Comparison of ENCODE assay signal across 10 cellular contexts in genomic region chr19:12954150-12954962, GRCh38. TPM values are rescaled to one million over a fixed set of nuclear protein-coding genes. Genes with fewer than 3 reads are reported as not detected.
DNase-seq lines count a peak whose midpoint lies in the region; ATAC-seq, FAIRE-seq and TF ChIP-seq lines count a peak whose summit lies in the region.
"Had no signal": no experiment of that assay in that cellular context is flagged by ENCODE, and none has a peak within 500 bp of the region (broad histone marks: within the 10 kb centered on the region; RNA-seq: fewer than 3 reads in every experiment).

No MANE protein-coding gene starts in this region.

- peaks cover 11 to 41% of the 10 kb centered on the region in 2 donors for H3K36me3 Mint-ChIP-seq in activated naive CD4-positive, alpha-beta T cell treated with anti-CD3 and anti-CD28 coated beads, Interleukin-2, amount 50 U/mL, for 72 hours

- no peak for TF ChIP-seq EP300 in A549 (IDR thresholded peaks at IDR 0.05)

- no peak overlapping the region for H3K4me3 ChIP-seq in A549
- H3K4me3 ChIP-seq in muscle layer of duodenum (ENCODE audit: low read depth in 1 of 2, low read length in 2 of 2) = no peak overlapping the region

- peaks cover 17 to 47% of the 10 kb centered on the region in 2 donors for H3K36me3 ChIP-seq in muscle layer of duodenum (ENCODE audit: control insufficient read depth in 1 of 2, insufficient read depth in 2 of 2, low read length in 2 of 2)

- no peak for FAIRE-seq in A549 (lab: Jason Lieb, UNC)
- peak; percentile 71 for FAIRE-seq in GM12891 (lab: Jason Lieb, UNC)

- H3K9me3 ChIP-seq in A549 (no peaks in the 10 kb centered on the region), muscle layer of duodenum (ENCODE audit: control insufficient read depth in 1 of 2, low read length in 2 of 2) (no peaks in the 10 kb centered on the region)

- ATAC-seq in A549 = no peak
- ATAC-seq in activated naive CD4-positive, alpha-beta T cell treated with anti-CD3 and anti-CD28 coated beads, Interleukin-2, amount 50 U/mL, for 72 hours = peak in 1 of 2 donors; percentile 30
- ATAC-seq in GM18517 (IDR thresholded peaks at IDR 0.05; ENCODE audit: unreplicated experiment) = no peak
- no peak for ATAC-seq in activated CD4-positive, CD25-positive, alpha-beta regulatory T cell treated with anti-CD3 and anti-CD28 coated beads, Interleukin-2, amount 50 U/mL, for 24 hours
- no peak for ATAC-seq in HG03432 (IDR thresholded peaks at IDR 0.05; ENCODE audit: unreplicated experiment)

- CTCF ChIA-PET in A549 (lab: Yijun Ruan, JAX) = interaction anchor here (1.2 to 5.7 kb wide), 3 partner anchors 11 to 69 kb away, joined by 3 to 43 read pairs (median 6); no protein-coding TSS in a partner anchor

- H3K27ac Mint-ChIP-seq in activated naive CD4-positive, alpha-beta T cell treated with anti-CD3 and anti-CD28 coated beads, Interleukin-2, amount 50 U/mL, for 72 hours = peak overlapping the region; percentile 82 to 92

- TF ChIP-seq POLR2A in A549 (IDR thresholded peaks at IDR 0.05; ENCODE audit: low read length) (no peak), GM12891 (IDR thresholded peaks at IDR 0.05; ENCODE audit: low read depth, low read length) (peak; percentile 44)

- 91% methylated on average over 8 of the region's 11 CpGs for WGBS in A549 (ENCODE audit: missing lambda C conversion rate)

- H3K4me1 ChIP-seq in A549 (peaks cover 21% of the 10 kb centered on the region; the same call in 2 of the 3 replicates), muscle layer of duodenum (ENCODE audit: control insufficient read depth in 1 of 2, insufficient read depth in 2 of 2, low read length in 2 of 2) (peaks cover 0 to 30% of the 10 kb centered on the region in 2 donors)

- no peaks in the 10 kb centered on the region for H3K9me3 Mint-ChIP-seq in activated naive CD4-positive, alpha-beta T cell treated with anti-CD3 and anti-CD28 coated beads, Interleukin-2, amount 50 U/mL, for 72 hours

- H3K27me3 ChIP-seq in muscle layer of duodenum (ENCODE audit: low read depth, low read length) = no peaks in the 10 kb centered on the region

- TF ChIP-seq CTCF in A549 (IDR thresholded peaks at IDR 0.05) = no peak

- H3K4me2 ChIP-seq in A549 = peak overlapping the region; percentile 82

- 0 out of 6 replicates have a peak overlapping the region, but pooled peaks of 1 of the 2 experiments have one; percentile 12 for H3K27ac ChIP-seq in A549
- H3K27ac ChIP-seq in muscle layer of duodenum (ENCODE audit: low read length) = peak overlapping the region; percentile 60

- no peak for TF ChIP-seq RAD21 in A549 (conservative IDR thresholded peaks at IDR 0.05 in 1 of 2, IDR thresholded peaks at IDR 0.05 in 1 of 2)

- no peak for DNase-seq in A549 (ENCODE audit: low read depth in 1 of 2, low spot score in 1 of 2)
- no peak for DNase-seq in GM12891 (ENCODE audit: insufficient read length, low spot score)
- DNase-seq in activated naive CD4-positive, alpha-beta T cell treated with anti-CD3 and anti-CD28 coated beads, Interleukin-2, amount 50 U/mL, for 72 hours (ENCODE audit: low spot score in 2 of 2) = no peak
- no peak for DNase-seq in Ammon's horn (ENCODE audit: low spot score)
- DNase-seq: KG1, kidney glomerular epithelial cell had no signal

- POLR2A ChIA-PET in A549 (lab: Yijun Ruan, JAX) = interaction anchor here (0.8 kb wide), 1 partner anchor 21 kb away, joined by 3 read pairs; the partner anchor contains the start of gene FARSA

TF ChIP-seq in A549, 52 proteins besides CTCF, POLR2A, EP300 and RAD21:
- TF ChIP-seq HEYL (CRISPR knock-in tag; IDR thresholded peaks at IDR 0.05) = no peak
- no peak for TF ChIP-seq FOXS1 (CRISPR knock-in tag; IDR thresholded peaks at IDR 0.05)
- no peak for TF ChIP-seq E2F6 (IDR thresholded peaks at IDR 0.05; ENCODE audit: borderline replicate concordance, low read depth)

TF ChIP-seq in GM12891, 5 proteins besides CTCF, POLR2A, EP300 and RAD21:
- TF ChIP-seq POLR2AphosphoS5 (IDR thresholded peaks at IDR 0.05; ENCODE audit: low read depth, low read length) (no peak; the same call in none of the 2 replicates), TAF1 (IDR thresholded peaks at IDR 0.05; ENCODE audit: low read depth, low read length) (no peak), SPI1 (IDR thresholded peaks at IDR 0.05; ENCODE audit: low read depth, low read length) (no peak), PAX5 (IDR thresholded peaks at IDR 0.05; ENCODE audit: insufficient read depth, low read length, severe bottlenecking) (no peak), POU2F2 (IDR thresholded peaks at IDR 0.05; ENCODE audit: low read depth, low read length) (no peak; the same call in 1 of the 2 replicates)

RNA-seq across cellular contexts. Expression of gene GADD45GIP1, which starts 2.7 kb away (rescaled TPM):
- 18.3 and 26.4 TPM in 2 replicates for polyA plus RNA-seq in A549 (2011; rRNA removed)
- 74.9 and 82.7 TPM in 2 replicates for polyA plus RNA-seq in A549 (2012; cell fraction: cytosol; rRNA removed)
- 37.7 and 45.3 TPM in 2 replicates for polyA plus RNA-seq in A549 (2012; cell fraction: nucleus; rRNA removed)
- polyA plus RNA-seq in A549 (2017; fragmentation: RNase III; extraction: RNeasy Plus Mini Kit Qiagen cat#74134 plus additional on column Dnase treatment) = 30.7 to 31.9 TPM (median 31.1 TPM) in 3 replicates
- 3.5 and 3.8 TPM in 2 replicates for polyA minus RNA-seq in A549 (2011; rRNA and poly(A)+ RNA removed)
- 38.0 TPM for polyA plus RNA-seq in GM12891 (2012; ENCODE audit: low read depth, missing spikeins)
- total RNA-seq in activated naive CD4-positive, alpha-beta T cell treated with anti-CD3 and anti-CD28 coated beads, Interleukin-2, amount 50 U/mL, for 72 hours = 10 to 100 TPM in 1 of 2 donors, 1 to 10 TPM in 1; 7.7 to 26.7 TPM

RNA-seq across cellular contexts. Expression of gene RAD23A, which starts 8.7 kb away (rescaled TPM):
- polyA plus RNA-seq in A549 (2011; rRNA removed) (46.4 and 56.2 TPM in 2 replicates), A549 (2017; fragmentation: RNase III; extraction: RNeasy Plus Mini Kit Qiagen cat#74134 plus additional on column Dnase treatment) (68.6 to 71.6 TPM (median 71.1 TPM) in 3 replicates)
- 105 and 107 TPM in 2 replicates for polyA plus RNA-seq in A549 (2012; cell fraction: cytosol; rRNA removed)
- polyA plus RNA-seq in A549 (2012; cell fraction: nucleus; rRNA removed) = 125 and 132 TPM in 2 replicates
- polyA minus RNA-seq in A549 (2011; rRNA and poly(A)+ RNA removed) = 39.3 and 68.6 TPM in 2 replicates
- polyA plus RNA-seq in GM12891 (2012; ENCODE audit: low read depth, missing spikeins) = 108 TPM
- total RNA-seq in activated naive CD4-positive, alpha-beta T cell treated with anti-CD3 and anti-CD28 coated beads, Interleukin-2, amount 50 U/mL, for 72 hours = 100 to 1,000 TPM; 146 to 207 TPM

RNA-seq across cellular contexts. Expression of gene DAND5, which starts 15.0 kb away (rescaled TPM):
- polyA plus RNA-seq in A549 (2011; rRNA removed) = 0.12 and 0.16 TPM in 2 replicates
- 0.16 and 0.19 TPM in 2 replicates for polyA plus RNA-seq in A549 (2012; cell fraction: cytosol; rRNA removed)
- polyA plus RNA-seq in A549 (2012; cell fraction: nucleus; rRNA removed) = 0.35 and 0.54 TPM in 2 replicates
- polyA plus RNA-seq in A549 (2017; fragmentation: RNase III; extraction: RNeasy Plus Mini Kit Qiagen cat#74134 plus additional on column Dnase treatment) = 0.12 to 0.21 TPM (median 0.14 TPM) in 3 replicates
- 0.08 TPM in 1 of 2 replicates, not detected in the other for polyA minus RNA-seq in A549 (2011; rRNA and poly(A)+ RNA removed)
- not detected for polyA plus RNA-seq in GM12891 (2012; ENCODE audit: low read depth, missing spikeins)
- 1 to 10 TPM in 1 of 2 donors, under 1 TPM in 1; 0.31 to 1.3 TPM for total RNA-seq in activated naive CD4-positive, alpha-beta T cell treated with anti-CD3 and anti-CD28 coated beads, Interleukin-2, amount 50 U/mL, for 72 hours

RNA-seq across cellular contexts. Expression of gene CALR, which starts 15.9 kb away (rescaled TPM):
- 356 and 419 TPM in 2 replicates for polyA plus RNA-seq in A549 (2011; rRNA removed)
- 378 and 414 TPM in 2 replicates for polyA plus RNA-seq in A549 (2012; cell fraction: cytosol; rRNA removed)
- polyA plus RNA-seq in A549 (2012; cell fraction: nucleus; rRNA removed) = 343 and 404 TPM in 2 replicates
- polyA plus RNA-seq in A549 (2017; fragmentation: RNase III; extraction: RNeasy Plus Mini Kit Qiagen cat#74134 plus additional on column Dnase treatment) = 484 to 507 TPM (median 494 TPM) in 3 replicates
- polyA minus RNA-seq in A549 (2011; rRNA and poly(A)+ RNA removed) = 427 and 530 TPM in 2 replicates
- polyA plus RNA-seq in GM12891 (2012; ENCODE audit: low read depth, missing spikeins) = 578 TPM
- total RNA-seq in activated naive CD4-positive, alpha-beta T cell treated with anti-CD3 and anti-CD28 coated beads, Interleukin-2, amount 50 U/mL, for 72 hours = 100 to 1,000 TPM; 505 to 624 TPM

RNA-seq across cellular contexts. Expression of gene FARSA, which starts 20.8 kb away (rescaled TPM):
- polyA plus RNA-seq in A549 (2011; rRNA removed) (18.1 and 20.1 TPM in 2 replicates), A549 (2017; fragmentation: RNase III; extraction: RNeasy Plus Mini Kit Qiagen cat#74134 plus additional on column Dnase treatment) (57.4 to 62.2 TPM (median 58.7 TPM) in 3 replicates)
- 98.1 and 105 TPM in 2 replicates for polyA plus RNA-seq in A549 (2012; cell fraction: cytosol; rRNA removed)
- polyA plus RNA-seq in A549 (2012; cell fraction: nucleus; rRNA removed) = 128 and 154 TPM in 2 replicates
- polyA minus RNA-seq in A549 (2011; rRNA and poly(A)+ RNA removed) = 26.2 and 37.2 TPM in 2 replicates
- 73.3 TPM for polyA plus RNA-seq in GM12891 (2012; ENCODE audit: low read depth, missing spikeins)
- 100 to 1,000 TPM in 1 of 2 donors, 10 to 100 TPM in 1; 89.2 to 116 TPM for total RNA-seq in activated naive CD4-positive, alpha-beta T cell treated with anti-CD3 and anti-CD28 coated beads, Interleukin-2, amount 50 U/mL, for 72 hours
